Comparison of ENCODE assay signal across 8 cellular contexts in the genomic region with DNA sequence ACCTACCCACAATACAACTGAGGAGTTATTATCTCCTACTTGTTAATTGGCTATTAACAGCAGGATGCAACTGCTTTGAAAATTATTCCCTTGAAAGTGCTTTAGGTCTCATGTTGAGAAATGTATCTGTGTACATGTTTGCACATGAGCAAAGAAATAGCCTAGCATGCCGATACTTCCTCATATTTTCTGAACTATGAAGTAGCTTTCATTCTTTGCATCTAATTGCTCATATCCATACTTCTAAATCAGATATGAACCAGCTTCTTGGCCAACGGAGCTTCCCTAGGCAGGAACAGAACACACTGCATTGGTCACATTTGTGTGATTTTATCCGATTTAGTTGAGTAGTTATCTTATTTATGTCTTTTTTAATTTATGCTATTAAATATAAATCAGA.
"Had no signal": no experiment of that assay in that cellular context is flagged by ENCODE, and none has a peak within 500 bp of the region (broad histone marks: within the 10 kb centered on the region; RNA-seq: fewer than 3 reads in every experiment).

No MANE protein-coding gene starts in this region.

- H3K9me3 ChIP-seq: HAP-1 had no signal

- H3K4me3 ChIP-seq: GM23248, HAP-1 had no signal

- H3K4me3 Mint-ChIP-seq: HFFc6, IgD-negative memory B cell had no signal

- H3K4me1 ChIP-seq: HAP-1 had no signal

- H3K9ac ChIP-seq: GM23248 had no signal

- FAIRE-seq: HepG2 had no signal

- H3K27me3 Mint-ChIP-seq: IgD-negative memory B cell had no signal

- DNase-seq: GM23248, GOT3, H7, HFFc6 had no signal

- H3K36me3 ChIP-seq: HAP-1 had no signal

- H3K27ac ChIP-seq: GM23248, HL-60 had no signal

- H2AFZ ChIP-seq: GM23248 had no signal

- H3K4me1 Mint-ChIP-seq: IgD-negative memory B cell had no signal

- H3K27ac Mint-ChIP-seq: HFFc6, IgD-negative memory B cell had no signal
